Comparison of ENCODE assay signal across 8 cellular contexts in the genomic region with DNA sequence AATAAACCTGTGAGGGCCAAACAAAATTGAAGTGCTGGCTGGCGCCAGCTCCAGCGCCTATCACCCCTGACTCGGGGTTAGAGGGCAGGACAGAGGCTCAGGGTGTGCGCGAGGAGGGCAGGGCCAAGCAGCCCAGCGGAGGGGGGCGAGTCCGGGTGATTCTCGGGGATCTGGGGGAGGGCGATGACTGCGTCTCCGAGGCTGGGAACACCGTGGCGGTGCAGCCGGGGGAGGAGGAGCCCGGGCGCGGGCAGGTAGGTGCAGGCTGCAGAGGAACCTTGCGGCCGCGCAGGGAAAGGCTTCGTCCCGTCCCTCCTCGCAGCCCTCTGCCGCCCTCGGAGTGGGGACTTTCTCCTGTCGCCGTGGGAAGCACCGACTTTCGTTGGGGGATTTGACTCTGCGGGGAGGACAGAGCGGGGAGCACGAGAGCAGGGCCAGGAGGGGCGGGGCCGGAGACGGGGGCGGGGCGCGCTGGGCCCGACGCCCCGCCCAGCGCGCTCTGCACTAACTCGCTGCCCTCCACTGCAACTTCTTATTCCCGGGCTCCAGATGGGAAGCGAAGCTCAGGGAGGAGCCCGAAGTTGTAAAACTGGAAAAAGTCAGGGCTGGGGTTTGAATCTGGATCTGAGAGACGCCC. TPM values are rescaled to one million over a fixed set of nuclear protein-coding genes. Genes with fewer than 3 reads are reported as not detected.
DNase-seq lines count a peak whose midpoint lies in the region; ATAC-seq and TF ChIP-seq lines count a peak whose summit lies in the region.

No MANE protein-coding gene starts in this region.

- ATAC-seq in GM18498 (IDR thresholded peaks at IDR 0.05; ENCODE audit: unreplicated experiment) (peak; percentile 50), HG03520 (IDR thresholded peaks at IDR 0.05; ENCODE audit: unreplicated experiment) (peak; percentile 31), SK-N-SH treated with all-trans-retinoic acid at 6 μM for 48 hours (peak; percentile 46), right cardiac atrium (peak; percentile 59 to 62)
- ATAC-seq in activated naive CD8-positive, alpha-beta T cell treated with anti-CD3 and anti-CD28 coated beads, Interleukin-2, amount 50 U/mL, for 24 hours = peak; percentile 63

- no peaks in the 10 kb centered on the region for H3K36me3 Mint-ChIP-seq in activated naive CD8-positive, alpha-beta T cell treated with anti-CD3 and anti-CD28 coated beads, Interleukin-2, amount 50 U/mL, for 24 hours (ENCODE audit: low read depth)

- peak overlapping the region; percentile 74 for H3K4me3 Mint-ChIP-seq in activated naive CD8-positive, alpha-beta T cell treated with anti-CD3 and anti-CD28 coated beads, Interleukin-2, amount 50 U/mL, for 24 hours

- H3K27ac ChIP-seq in right cardiac atrium (ENCODE audit: low read length) = no peak overlapping the region
- H3K27ac ChIP-seq in skeletal muscle tissue (ENCODE audit: low read depth, low read length) = no peak overlapping the region

- H3K9ac ChIP-seq in skeletal muscle tissue (ENCODE audit: low read depth in 1 of 3, low read length in 3 of 3) = peak overlapping the region in 2 of 3 donors; percentile 61 to 80

- intact Hi-C loops in right cardiac atrium (cut with DNase I) = no loop called here

- H3K36me3 ChIP-seq in skeletal muscle tissue (ENCODE audit: control insufficient read depth in 3 of 3, insufficient read depth in 3 of 3, low read length in 3 of 3) = no peaks in the 10 kb centered on the region

- peaks cover 4% of the 10 kb centered on the region for H3K4me1 ChIP-seq in right cardiac atrium (ENCODE audit: control insufficient read depth, insufficient read depth, low read length)
- H3K4me1 ChIP-seq in skeletal muscle tissue (ENCODE audit: control insufficient read depth in 3 of 3, insufficient read depth in 3 of 3, low read length in 3 of 3) = peaks cover 37 to 47% (median 44%) of the 10 kb centered on the region in 3 donors

- H3K9me3 Mint-ChIP-seq in activated naive CD8-positive, alpha-beta T cell treated with anti-CD3 and anti-CD28 coated beads, Interleukin-2, amount 50 U/mL, for 24 hours = no peaks in the 10 kb centered on the region

- H3K27ac Mint-ChIP-seq in activated naive CD8-positive, alpha-beta T cell treated with anti-CD3 and anti-CD28 coated beads, Interleukin-2, amount 50 U/mL, for 24 hours = peak overlapping the region; percentile 76

- 4% methylated on average over 49 of the region's 49 CpGs for WGBS in right cardiac atrium

- H3K4me3 ChIP-seq in right cardiac atrium (ENCODE audit: low read length) = peak overlapping the region; percentile 37
- H3K4me3 ChIP-seq in skeletal muscle tissue (ENCODE audit: low read length in 3 of 3) = peak overlapping the region; percentile 56 to 77 (median 65)

- H3K4me1 Mint-ChIP-seq in activated naive CD8-positive, alpha-beta T cell treated with anti-CD3 and anti-CD28 coated beads, Interleukin-2, amount 50 U/mL, for 24 hours = peaks cover 74% of the 10 kb centered on the region

- H3K27me3 Mint-ChIP-seq in activated naive CD8-positive, alpha-beta T cell treated with anti-CD3 and anti-CD28 coated beads, Interleukin-2, amount 50 U/mL, for 24 hours = no peaks in the 10 kb centered on the region

- H3K9me3 ChIP-seq in right cardiac atrium (ENCODE audit: control insufficient read depth, low read length) (no peaks in the 10 kb centered on the region), skeletal muscle tissue (ENCODE audit: control insufficient read depth in 3 of 3, low read length in 3 of 3) (no peaks in the 10 kb centered on the region)

- peak; percentile 77 for DNase-seq in activated naive CD8-positive, alpha-beta T cell treated with anti-CD3 and anti-CD28 coated beads, Interleukin-2, amount 50 U/mL, for 24 hours
- DNase-seq in right cardiac atrium (peak; percentile 59 to 85 (median 85)), NCI-H1436 (lab: John Stamatoyannopoulos, UW) (no peak), NCI-H446 treated with DMSO at 0.1 percent for 48 hours (lab: John Stamatoyannopoulos, UW) (no peak)

- no peaks in the 10 kb centered on the region for H3K27me3 ChIP-seq in right cardiac atrium (ENCODE audit: control insufficient read depth, insufficient read depth)
- no peaks in the 10 kb centered on the region for H3K27me3 ChIP-seq in skeletal muscle tissue (ENCODE audit: control insufficient read depth in 3 of 3, insufficient read depth in 3 of 3, low read length in 3 of 3)

TF ChIP-seq in SK-N-SH treated with all-trans-retinoic acid at 6 μM for 48 hours, 23 proteins besides CTCF, POLR2A, EP300 and RAD21 (continues in another document):
- TF ChIP-seq, protein P1, sequence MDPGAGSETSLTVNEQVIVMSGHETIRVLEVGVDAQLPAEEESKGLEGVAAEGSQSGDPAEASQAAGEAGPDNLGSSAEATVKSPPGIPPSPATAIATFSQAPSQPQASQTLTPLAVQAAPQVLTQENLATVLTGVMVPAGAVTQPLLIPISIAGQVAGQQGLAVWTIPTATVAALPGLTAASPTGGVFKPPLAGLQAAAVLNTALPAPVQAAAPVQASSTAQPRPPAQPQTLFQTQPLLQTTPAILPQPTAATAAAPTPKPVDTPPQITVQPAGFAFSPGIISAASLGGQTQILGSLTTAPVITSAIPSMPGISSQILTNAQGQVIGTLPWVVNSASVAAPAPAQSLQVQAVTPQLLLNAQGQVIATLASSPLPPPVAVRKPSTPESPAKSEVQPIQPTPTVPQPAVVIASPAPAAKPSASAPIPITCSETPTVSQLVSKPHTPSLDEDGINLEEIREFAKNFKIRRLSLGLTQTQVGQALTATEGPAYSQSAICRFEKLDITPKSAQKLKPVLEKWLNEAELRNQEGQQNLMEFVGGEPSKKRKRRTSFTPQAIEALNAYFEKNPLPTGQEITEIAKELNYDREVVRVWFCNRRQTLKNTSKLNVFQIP (CRISPR knock-in tag; IDR thresholded peaks at IDR 0.05; ENCODE audit: borderline replicate concordance, low read depth) = no peak
- TF ChIP-seq OSR1 (CRISPR knock-in tag; IDR thresholded peaks at IDR 0.05) = no peak
- no peak for TF ChIP-seq ZNF8 (CRISPR knock-in tag; IDR thresholded peaks at IDR 0.05)
- no peak for TF ChIP-seq TOX (CRISPR knock-in tag; IDR thresholded peaks at IDR 0.05; ENCODE audit: borderline replicate concordance)
- TF ChIP-seq, protein P2, sequence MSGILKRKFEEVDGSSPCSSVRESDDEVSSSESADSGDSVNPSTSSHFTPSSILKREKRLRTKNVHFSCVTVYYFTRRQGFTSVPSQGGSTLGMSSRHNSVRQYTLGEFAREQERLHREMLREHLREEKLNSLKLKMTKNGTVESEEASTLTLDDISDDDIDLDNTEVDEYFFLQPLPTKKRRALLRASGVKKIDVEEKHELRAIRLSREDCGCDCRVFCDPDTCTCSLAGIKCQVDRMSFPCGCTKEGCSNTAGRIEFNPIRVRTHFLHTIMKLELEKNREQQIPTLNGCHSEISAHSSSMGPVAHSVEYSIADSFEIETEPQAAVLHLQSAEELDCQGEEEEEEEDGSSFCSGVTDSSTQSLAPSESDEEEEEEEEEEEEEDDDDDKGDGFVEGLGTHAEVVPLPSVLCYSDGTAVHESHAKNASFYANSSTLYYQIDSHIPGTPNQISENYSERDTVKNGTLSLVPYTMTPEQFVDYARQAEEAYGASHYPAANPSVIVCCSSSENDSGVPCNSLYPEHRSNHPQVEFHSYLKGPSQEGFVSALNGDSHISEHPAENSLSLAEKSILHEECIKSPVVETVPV (CRISPR knock-in tag; IDR thresholded peaks at IDR 0.05) = no peak
- TF ChIP-seq SNAI2 (CRISPR knock-in tag; IDR thresholded peaks at IDR 0.05) = no peak
- TF ChIP-seq ZC3H10 (CRISPR knock-in tag; IDR thresholded peaks at IDR 0.05) = no peak
- TF ChIP-seq BACH2 (CRISPR knock-in tag; IDR thresholded peaks at IDR 0.05; ENCODE audit: borderline replicate concordance) = no peak
- TF ChIP-seq, protein P3, sequence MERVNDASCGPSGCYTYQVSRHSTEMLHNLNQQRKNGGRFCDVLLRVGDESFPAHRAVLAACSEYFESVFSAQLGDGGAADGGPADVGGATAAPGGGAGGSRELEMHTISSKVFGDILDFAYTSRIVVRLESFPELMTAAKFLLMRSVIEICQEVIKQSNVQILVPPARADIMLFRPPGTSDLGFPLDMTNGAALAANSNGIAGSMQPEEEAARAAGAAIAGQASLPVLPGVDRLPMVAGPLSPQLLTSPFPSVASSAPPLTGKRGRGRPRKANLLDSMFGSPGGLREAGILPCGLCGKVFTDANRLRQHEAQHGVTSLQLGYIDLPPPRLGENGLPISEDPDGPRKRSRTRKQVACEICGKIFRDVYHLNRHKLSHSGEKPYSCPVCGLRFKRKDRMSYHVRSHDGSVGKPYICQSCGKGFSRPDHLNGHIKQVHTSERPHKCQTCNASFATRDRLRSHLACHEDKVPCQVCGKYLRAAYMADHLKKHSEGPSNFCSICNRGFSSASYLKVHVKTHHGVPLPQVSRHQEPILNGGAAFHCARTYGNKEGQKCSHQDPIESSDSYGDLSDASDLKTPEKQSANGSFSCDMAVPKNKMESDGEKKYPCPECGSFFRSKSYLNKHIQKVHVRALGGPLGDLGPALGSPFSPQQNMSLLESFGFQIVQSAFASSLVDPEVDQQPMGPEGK (CRISPR knock-in tag; IDR thresholded peaks at IDR 0.05; ENCODE audit: borderline replicate concordance) = no peak

RNA-seq across cellular contexts. Expression of gene RGS14, which starts 5.3 kb away (rescaled TPM):
- total RNA-seq in right cardiac atrium = 1 to 10 TPM; 3.8 to 5.1 (median 4.2) TPM
- polyA plus RNA-seq in right cardiac atrium = 4.6 TPM
- 12.5 TPM for total RNA-seq in skeletal muscle tissue

RNA-seq across cellular contexts. Expression of gene LMAN2, which starts 11.5 kb away (rescaled TPM):
- total RNA-seq in right cardiac atrium (10 to 100 TPM; 59.0 to 74.3 (median 68.8) TPM), skeletal muscle tissue (124 TPM)
- polyA plus RNA-seq in right cardiac atrium = 109 TPM

RNA-seq across cellular contexts. Expression of gene SLC34A1, which starts 21.2 kb away (rescaled TPM):
- not detected for total RNA-seq in right cardiac atrium
- not detected for polyA plus RNA-seq in right cardiac atrium
- total RNA-seq in skeletal muscle tissue = not detected

RNA-seq across cellular contexts. Expression of gene PFN3, which starts 37.5 kb away (rescaled TPM):
- total RNA-seq in right cardiac atrium = not detected
- polyA plus RNA-seq in right cardiac atrium = not detected
- not detected for total RNA-seq in skeletal muscle tissue

RNA-seq across cellular contexts. Expression of gene F12, which starts 46.4 kb away (rescaled TPM):
- under 1 TPM; 0.17 to 0.34 (median 0.26) TPM for total RNA-seq in right cardiac atrium
- 0.27 TPM for polyA plus RNA-seq in right cardiac atrium
- not detected for total RNA-seq in skeletal muscle tissue

Comparison
In these comparisons a context has a peak if more than half of its experiments do, and no peak if none do; other contexts are left out.
1. DNase-seq: peak in activated naive CD8-positive, alpha-beta T cell treated with anti-CD3 and anti-CD28 coated beads, Interleukin-2, amount 50 U/mL, for 24 hours (single experiment) and right cardiac atrium (3 of 3); none in NCI-H1436 (single experiment) and NCI-H446 treated with DMSO at 0.1 percent for 48 hours (single experiment).
2. Peak in every context shown above with its lines, with median percentiles within 50 percentile points of each other: ATAC-seq.